In genomic region chr17:44001461-44001920, GRCh38 we compare ENCODE assay signal across 17 cellular contexts. TPM values are rescaled to one million over a fixed set of nuclear protein-coding genes. Genes with fewer than 3 reads are reported as not detected.
"Had no signal": no experiment of that assay in that cellular context is flagged by ENCODE, and none has a peak within 500 bp of the region (broad histone marks: within the 10 kb centered on the region; RNA-seq: fewer than 3 reads in every experiment).

No MANE protein-coding gene starts in this region.

- DNase-seq: activated CD4-positive, alpha-beta T cell treated with anti-CD3 and anti-CD28 coated beads, Interleukin-2, amount 50 U/mL, for 48 hours; activated naive CD4-positive, alpha-beta T cell treated with Interleukin-2 at 50 U/mL for 16 hours; heart right ventricle; left ventricle myocardium inferior; mesendoderm; stimulated activated CD4-positive, alpha-beta T cell treated with anti-CD3 and anti-CD28 coated beads, Interleukin-15, amount 100 ng/mL, for 24 hours; stimulated activated CD4-positive, alpha-beta T cell treated with anti-CD3 and anti-CD28 coated beads, Interleukin-4, amount 100 ng/mL, for 24 hours had no signal

- FAIRE-seq: colon, frontal cortex had no signal

- H3K9me3 ChIP-seq: heart right ventricle, left ventricle myocardium inferior had no signal

- H3K79me2 ChIP-seq: parathyroid adenoma had no signal

- H3K36me3 ChIP-seq: heart right ventricle, left ventricle myocardium inferior had no signal

- H3K9ac ChIP-seq: parathyroid adenoma had no signal

- H3K9me3 Mint-ChIP-seq: nephron had no signal

- ATAC-seq: heart right ventricle had no signal

- H2AFZ ChIP-seq: parathyroid adenoma had no signal

- H3K27ac Mint-ChIP-seq: nephron had no signal

- H3K4me3 ChIP-seq: heart right ventricle, left ventricle myocardium inferior had no signal

- H3K27ac ChIP-seq: heart right ventricle, left ventricle myocardium inferior, parathyroid adenoma had no signal

RNA-seq across cellular contexts. Expression of gene PYY, which starts 47.8 kb away (rescaled TPM):
- total RNA-seq: cardiac septum; frontal cortex; heart right ventricle; left ventricle myocardium inferior; renal cortical epithelial cell; skeletal muscle tissue; T-helper 2 cell treated with Interferon-gamma antibody and Interleukin-4, amounts not matched to agents 100 ng/mL and 5 ng/mL, for 36 hours had no signal
- polyA plus RNA-seq: adipose tissue, keratinocyte had no signal

RNA-seq across cellular contexts. Expression of gene PPY, which starts 59.2 kb away (rescaled TPM):
- total RNA-seq: cardiac septum; frontal cortex; heart right ventricle; left ventricle myocardium inferior; renal cortical epithelial cell; skeletal muscle tissue; T-helper 2 cell treated with Interferon-gamma antibody and Interleukin-4, amounts not matched to agents 100 ng/mL and 5 ng/mL, for 36 hours had no signal
- polyA plus RNA-seq: heart right ventricle, keratinocyte had no signal
